ENCODE assay signal across 19 cellular contexts in genomic region chr11:9037046-9037780, GRCh38. TPM values are rescaled to one million over a fixed set of nuclear protein-coding genes. Genes with fewer than 3 reads are reported as not detected.
DNase-seq lines count a peak whose midpoint lies in the region; ATAC-seq, FAIRE-seq and TF ChIP-seq lines count a peak whose summit lies in the region.
"Had no signal": no experiment of that assay in that cellular context is flagged by ENCODE, and none has a peak within 500 bp of the region (broad histone marks: within the 10 kb centered on the region; RNA-seq: fewer than 3 reads in every experiment).

No MANE protein-coding gene starts in this region.

- no TSS peak for BruUV-seq in IMR-90 (replicated peaks; lab: Mats Ljungman, UMichigan)

- H4K91ac ChIP-seq in IMR-90 (ENCODE audit: insufficient read depth, low read depth, low read length) = no peak overlapping the region
- H4K91ac ChIP-seq in H1 (replicated peaks; ENCODE audit: insufficient read length, low read length) = peak overlapping the region; percentile 12

- no peaks in the 10 kb centered on the region for H3K4me1 Mint-ChIP-seq in activated CD4-positive, alpha-beta memory T cell treated with anti-CD3 and anti-CD28 coated beads, Interleukin-2, amount 10 ng/mL, durations not matched to agents 7 days and 5 days
- H3K4me1 Mint-ChIP-seq in stimulated activated naive B cell treated with anti-CD40 and anti-IgM and Interleukin-4, amounts not matched to agents 10 μg/mL and 1 μg/mL and 100 μg/mL, for 72 hours = peaks cover 2 to 9% of the 10 kb centered on the region in 2 donors
- H3K4me1 Mint-ChIP-seq in chondrocyte (ENCODE audit: low read depth) = no peaks in the 10 kb centered on the region
- peaks cover 2% of the 10 kb centered on the region for H3K4me1 Mint-ChIP-seq in T-helper 17 cell

- no peak overlapping the region for H2AFZ ChIP-seq in IMR-90 (replicated peaks; ENCODE audit: low read length, poor library complexity)
- peak overlapping the region; percentile 76; the same call in 1 of the 2 replicates for H2AFZ ChIP-seq in H1 (ENCODE audit: low read length)
- peak overlapping the region; percentile 51 for H2AFZ ChIP-seq in neuron (ENCODE audit: low read depth, low read length)

- H3K14ac ChIP-seq in IMR-90 (replicated peaks; ENCODE audit: low read depth, low read length) = no peak overlapping the region
- H3K14ac ChIP-seq in H1 (ENCODE audit: insufficient read length) = no peak overlapping the region

- no peak for ATAC-seq in IMR-90 (ENCODE audit: low read depth)
- no peak for ATAC-seq in stimulated activated naive B cell treated with anti-CD40 and anti-IgM and Interleukin-4, amounts not matched to agents 10 μg/mL and 1 μg/mL and 100 μg/mL, for 72 hours (replicated peaks)
- no peak for ATAC-seq in T-helper 17 cell
- ATAC-seq: A549, PC-3 had no signal

- peak; percentile 7 for FAIRE-seq in H1 (lab: Jason Lieb, UNC)
- FAIRE-seq: A549, GM12892 had no signal

- H4K20me1 ChIP-seq in IMR-90 (ENCODE audit: insufficient read depth, low read length) (no peaks in the 10 kb centered on the region), H1 (replicated peaks in 1 of 2; ENCODE audit: control insufficient read depth in 1 of 2, insufficient read depth in 2 of 2, low read length in 2 of 2) (no peaks in the 10 kb centered on the region)
- H4K20me1 ChIP-seq: BLaER1 treated with 17β-estradiol and CSF1 and Interleukin-3, amounts not matched to agents 10 nM and 100 nM had no signal

- TF ChIP-seq CTCF in IMR-90 (conservative IDR thresholded peaks at IDR 0.05; ENCODE audit: low read depth, low read length) = no peak
- TF ChIP-seq CTCF in H1 (IDR thresholded peaks at IDR 0.05; ENCODE audit: control extremely low read depth in 1 of 3, insufficient read depth in 1 of 3, low read depth in 1 of 3, low read length in 3 of 3) = no peak
- no peak for TF ChIP-seq CTCF in chondrocyte (IDR thresholded peaks at IDR 0.05)

- H2BK12ac ChIP-seq in H1 (ENCODE audit: low read depth, low read length) = no peak overlapping the region

- DNase-seq in ELF-1 (ENCODE audit: low read depth, low spot score) = peak; percentile 36
- DNase-seq in IMR-90 = no peak
- DNase-seq in H1 (ENCODE audit: low read depth in 1 of 2, low spot score in 2 of 2) = no peak
- no peak for DNase-seq in activated CD4-positive, alpha-beta memory T cell treated with anti-CD3 and anti-CD28 coated beads, Interleukin-2, amount 10 ng/mL, durations not matched to agents 7 days and 5 days
- no peak for DNase-seq in stimulated activated naive B cell treated with anti-CD40 and anti-IgM and Interleukin-4, amounts not matched to agents 10 μg/mL and 1 μg/mL and 100 μg/mL, for 72 hours
- no peak for DNase-seq in chondrocyte (ENCODE audit: low spot score)
- no peak for DNase-seq in T-helper 17 cell
- DNase-seq: Kasumi-1, MM.1S, NCI-H1092 treated with DMSO at 0.1 percent for 48 hours, NCI-H446 treated with DMSO at 0.1 percent for 48 hours, PC-3 had no signal

- no peak overlapping the region for H2BK120ac ChIP-seq in IMR-90 (ENCODE audit: low read depth, low read length)
- no peak overlapping the region for H2BK120ac ChIP-seq in H1 (replicated peaks; ENCODE audit: low read depth, low read length)

- no peaks in the 10 kb centered on the region for H3K23me2 ChIP-seq in H1 (ENCODE audit: low read depth, low read length)

- H3K27me3 ChIP-seq in IMR-90 (ENCODE audit: control insufficient read depth, insufficient read depth, low read length) (peaks cover 3% of the 10 kb centered on the region; the same call in 1 of the 2 replicates), H1 (replicated peaks in 1 of 4; ENCODE audit: control insufficient read depth in 3 of 4, extremely low read depth in 1 of 4, insufficient read depth in 3 of 4, low read length in 3 of 4) (no peaks in the 10 kb centered on the region), neuron (ENCODE audit: insufficient read depth, low read length) (no peaks in the 10 kb centered on the region)
- H3K27me3 ChIP-seq: BLaER1 treated with 17β-estradiol and CSF1 and Interleukin-3, amounts not matched to agents 10 nM and 100 nM; SJSA1 had no signal

- no peak overlapping the region for H2BK5ac ChIP-seq in IMR-90 (ENCODE audit: low read depth, low read length, poor library complexity, severe bottlenecking)
- H2BK5ac ChIP-seq in H1 (ENCODE audit: low read depth, low read length) = no peak overlapping the region

- H3K56ac ChIP-seq in IMR-90 (ENCODE audit: extremely low read depth, insufficient read depth, low read length) (no peak overlapping the region), H1 (replicated peaks; ENCODE audit: insufficient read length, low read depth, low read length) (no peak overlapping the region)

- H3K79me1 ChIP-seq in IMR-90 (ENCODE audit: low read depth in 1 of 2, low read length in 2 of 2) (no peaks in the 10 kb centered on the region; a peak in 1 of 4 replicates), H1 (ENCODE audit: low read depth, low read length) (no peaks in the 10 kb centered on the region)

- H3K27ac Mint-ChIP-seq in activated CD4-positive, alpha-beta memory T cell treated with anti-CD3 and anti-CD28 coated beads, Interleukin-2, amount 10 ng/mL, durations not matched to agents 7 days and 5 days = no peak overlapping the region
- no peak overlapping the region for H3K27ac Mint-ChIP-seq in stimulated activated naive B cell treated with anti-CD40 and anti-IgM and Interleukin-4, amounts not matched to agents 10 μg/mL and 1 μg/mL and 100 μg/mL, for 72 hours
- H3K27ac Mint-ChIP-seq in chondrocyte (ENCODE audit: unreplicated experiment) (no peak overlapping the region), T-helper 17 cell (no peak overlapping the region)
- H3K27ac Mint-ChIP-seq: IgD-negative memory B cell had no signal

- no peak overlapping the region for H4K5ac ChIP-seq in IMR-90 (ENCODE audit: low read depth, low read length)
- no peak overlapping the region for H4K5ac ChIP-seq in H1 (ENCODE audit: insufficient read length, low read depth, low read length)

- CTCF ChIA-PET in IMR-90 (lab: Yijun Ruan, JAX) = interaction anchor here (1.0 to 1.1 kb wide), 2 partner anchors 10 to 22 kb away, joined by 3 read pairs; no protein-coding TSS in a partner anchor
- CTCF ChIA-PET in H1 (lab: Charles Lee; ENCODE audit: partially characterized antibody) = interaction anchor here (0.6 to 5.4 kb wide), 13 partner anchors 10 to 101 kb away, joined by 3 to 22 read pairs (median 3); partner anchors contain the start of gene NRIP3
- CTCF ChIA-PET in activated CD4-positive, alpha-beta memory T cell treated with anti-CD3 and anti-CD28 coated beads, Interleukin-2, amount 10 ng/mL, durations not matched to agents 7 days and 5 days (lab: Charles Lee) = interaction anchor here (1.0 kb wide), 1 partner anchor 22 kb away, joined by 3 read pairs; no protein-coding TSS in a partner anchor

- H3K27me3 Mint-ChIP-seq in activated CD4-positive, alpha-beta memory T cell treated with anti-CD3 and anti-CD28 coated beads, Interleukin-2, amount 10 ng/mL, durations not matched to agents 7 days and 5 days = peaks cover 17% of the 10 kb centered on the region
- H3K27me3 Mint-ChIP-seq in stimulated activated naive B cell treated with anti-CD40 and anti-IgM and Interleukin-4, amounts not matched to agents 10 μg/mL and 1 μg/mL and 100 μg/mL, for 72 hours = peaks cover 0 to 13% of the 10 kb centered on the region in 2 donors
- H3K27me3 Mint-ChIP-seq in chondrocyte (ENCODE audit: low read depth) = no peaks in the 10 kb centered on the region
- H3K27me3 Mint-ChIP-seq in T-helper 17 cell = no peaks in the 10 kb centered on the region

- TF ChIP-seq POLR2A in IMR-90 (IDR thresholded peaks at IDR 0.05; ENCODE audit: low read depth, low read length) (no peak), H1 (IDR thresholded peaks at IDR 0.05; ENCODE audit: control extremely low read depth in 1 of 2, low read depth in 2 of 2, low read length in 2 of 2) (no peak)

- H3K4me2 ChIP-seq in IMR-90 (ENCODE audit: low read depth, low read length) (no peak overlapping the region), H1 (ENCODE audit: insufficient read depth in 1 of 2, low read depth in 2 of 2, low read length in 2 of 2) (peak overlapping the region in 1 of 2 experiments; percentile 9; a peak in 2 of 4 replicates)
- H3K4me2 ChIP-seq: A549 had no signal

- H3K4me3 Mint-ChIP-seq in activated CD4-positive, alpha-beta memory T cell treated with anti-CD3 and anti-CD28 coated beads, Interleukin-2, amount 10 ng/mL, durations not matched to agents 7 days and 5 days = no peak overlapping the region
- no peak overlapping the region for H3K4me3 Mint-ChIP-seq in stimulated activated naive B cell treated with anti-CD40 and anti-IgM and Interleukin-4, amounts not matched to agents 10 μg/mL and 1 μg/mL and 100 μg/mL, for 72 hours
- H3K4me3 Mint-ChIP-seq in chondrocyte (ENCODE audit: unreplicated experiment) = no peak overlapping the region
- no peak overlapping the region for H3K4me3 Mint-ChIP-seq in T-helper 17 cell
- H3K4me3 Mint-ChIP-seq: IgD-negative memory B cell had no signal

- H3K23ac ChIP-seq in IMR-90 (ENCODE audit: low read depth, low read length) = 0 out of 2 replicates have a peak overlapping the region, but pooled peaks have one; percentile 2
- no peak overlapping the region for H3K23ac ChIP-seq in H1 (ENCODE audit: insufficient read length)

- dilution Hi-C loops in IMR-90 (cut with HindIII; ENCODE audit: low sequenced_read_pairs, unreplicated experiment) = no loop called here

- no peak for TF ChIP-seq EP300 in H1 (IDR thresholded peaks at IDR 0.05; ENCODE audit: borderline replicate concordance in 1 of 2, low read depth in 2 of 2, low read length in 2 of 2)

- no peak for TF ChIP-seq RAD21 in IMR-90 (IDR thresholded peaks at IDR 0.05; ENCODE audit: low read length)
- no peak for TF ChIP-seq RAD21 in H1 (IDR thresholded peaks at IDR 0.05 in 1 of 2, conservative IDR thresholded peaks at IDR 0.05 in 1 of 2; ENCODE audit: low read depth in 2 of 2, low read length in 2 of 2)

- H3K4ac ChIP-seq in IMR-90 (ENCODE audit: low read depth, low read length) (no peak overlapping the region), H1 (replicated peaks; ENCODE audit: insufficient read length, low read depth, low read length) (no peak overlapping the region)

- H3K9ac ChIP-seq in IMR-90 (ENCODE audit: low read depth, low read length) (no peak overlapping the region), H1 (replicated peaks in 1 of 4; ENCODE audit: extremely low read depth in 1 of 4, low read depth in 3 of 4, low read length in 3 of 4) (no peak overlapping the region)
- H3K9ac ChIP-seq: BLaER1 treated with 17β-estradiol and CSF1 and Interleukin-3, amounts not matched to agents 10 nM and 100 nM had no signal

- no peak overlapping the region for H4K8ac ChIP-seq in IMR-90 (ENCODE audit: low read depth in 2 of 2, low read length in 2 of 2)
- no peak overlapping the region for H4K8ac ChIP-seq in H1 (ENCODE audit: extremely low read depth, insufficient read depth, low read length)

- in situ Hi-C loops in IMR-90 (cut with MboI; ENCODE audit: low sequenced_read_pairs) = no loop called here

- intact Hi-C loops in IMR-90 (cut with micrococcal nuclease) = no loop called here

- no peak overlapping the region for H3K27ac ChIP-seq in IMR-90 (ENCODE audit: insufficient read depth, low read length)
- 0 out of 2 replicates have a peak overlapping the region, but pooled peaks have one; percentile 7 for H3K27ac ChIP-seq in H1 (ENCODE audit: low read depth, low read length)
- H3K27ac ChIP-seq: A549, RWPE1, SJSA1 had no signal

- H3K4me1 ChIP-seq in IMR-90 (ENCODE audit: control insufficient read depth, insufficient read depth, low read length) (no peaks in the 10 kb centered on the region), H1 (replicated peaks in 1 of 4; ENCODE audit: control insufficient read depth in 3 of 4, insufficient read depth in 4 of 4, low read length in 3 of 4) (peaks cover 0 to 8% (median 2%) of the 10 kb centered on the region in 4 experiments; a peak in 3 of 7 replicates), neuron (ENCODE audit: insufficient read depth, low read length) (peaks cover 27% of the 10 kb centered on the region)
- H3K4me1 ChIP-seq: A549, SJSA1 had no signal

- 79% methylated on average over 3 of the region's 7 CpGs; no CpG with 5 or more reads in 1 of the 2 experiments for WGBS in IMR-90 (ENCODE audit: extremely low coverage in 2 of 2, insufficient read length in 1 of 2), 2 experiments
- 51% methylated on average over 7 of the region's 7 CpGs; no CpG with 5 or more reads in 1 of the 2 experiments for WGBS in H1 (ENCODE audit: extremely low coverage in 1 of 2, insufficient coverage in 1 of 2, insufficient read length in 1 of 2, insufficient replicate concordance in 2 of 2, low coverage in 1 of 2, low lambda C conversion rate in 2 of 2, missing lambda C conversion rate in 1 of 2), 2 experiments

- H3K79me2 ChIP-seq in H1 (ENCODE audit: control insufficient read depth in 1 of 2, insufficient read depth in 2 of 2, low read length in 2 of 2) = no peaks in the 10 kb centered on the region

- H2AK5ac ChIP-seq in IMR-90 (ENCODE audit: low read depth, low read length) = no peak overlapping the region
- no peak overlapping the region for H2AK5ac ChIP-seq in H1 (ENCODE audit: low read depth, low read length)

- H3K18ac ChIP-seq in IMR-90 (ENCODE audit: low read depth, low read length) (no peak overlapping the region), H1 (ENCODE audit: extremely low read depth, low read length) (no peak overlapping the region)

- POLR2A ChIA-PET in IMR-90 (lab: Charles Lee; ENCODE audit: unreplicated experiment) = no interaction called here
- POLR2A ChIA-PET in H1 (lab: Charles Lee; ENCODE audit: partially characterized antibody) = interaction anchor here (0.8 to 1.5 kb wide), 2 partner anchors 10 to 12 kb away, joined by 3 read pairs; no protein-coding TSS in a partner anchor
- POLR2A ChIA-PET in activated CD4-positive, alpha-beta memory T cell treated with anti-CD3 and anti-CD28 coated beads, Interleukin-2, amount 10 ng/mL, durations not matched to agents 7 days and 5 days (lab: Charles Lee) = no interaction called here

- H3K9me3 Mint-ChIP-seq in activated CD4-positive, alpha-beta memory T cell treated with anti-CD3 and anti-CD28 coated beads, Interleukin-2, amount 10 ng/mL, durations not matched to agents 7 days and 5 days = no peaks in the 10 kb centered on the region
- H3K9me3 Mint-ChIP-seq in stimulated activated naive B cell treated with anti-CD40 and anti-IgM and Interleukin-4, amounts not matched to agents 10 μg/mL and 1 μg/mL and 100 μg/mL, for 72 hours = no peaks in the 10 kb centered on the region
- H3K9me3 Mint-ChIP-seq in chondrocyte (ENCODE audit: low read depth) = no peaks in the 10 kb centered on the region
- H3K9me3 Mint-ChIP-seq: IgD-negative memory B cell had no signal

- H2AK9ac ChIP-seq in IMR-90 (replicated peaks; ENCODE audit: low read depth, low read length, poor library complexity) = no peak overlapping the region

- H3K36me3 ChIP-seq in IMR-90 (ENCODE audit: control insufficient read depth, insufficient read depth, low read length) = no peaks in the 10 kb centered on the region
- no peaks in the 10 kb centered on the region for H3K36me3 ChIP-seq in H1 (ENCODE audit: control insufficient read depth in 2 of 4, insufficient read depth in 4 of 4, low read length in 3 of 4)
- H3K36me3 ChIP-seq in neuron (ENCODE audit: insufficient read depth, low read length) = no peaks in the 10 kb centered on the region
- H3K36me3 ChIP-seq: BLaER1 treated with 17β-estradiol and CSF1 and Interleukin-3, amounts not matched to agents 10 nM and 100 nM; SJSA1 had no signal

- H3K36me3 Mint-ChIP-seq in activated CD4-positive, alpha-beta memory T cell treated with anti-CD3 and anti-CD28 coated beads, Interleukin-2, amount 10 ng/mL, durations not matched to agents 7 days and 5 days (ENCODE audit: low read depth) = no peaks in the 10 kb centered on the region
- H3K36me3 Mint-ChIP-seq in stimulated activated naive B cell treated with anti-CD40 and anti-IgM and Interleukin-4, amounts not matched to agents 10 μg/mL and 1 μg/mL and 100 μg/mL, for 72 hours = no peaks in the 10 kb centered on the region
- H3K36me3 Mint-ChIP-seq in chondrocyte (ENCODE audit: low read depth) = peaks cover 4% of the 10 kb centered on the region
- no peaks in the 10 kb centered on the region for H3K36me3 Mint-ChIP-seq in T-helper 17 cell (ENCODE audit: low read depth)
- H3K36me3 Mint-ChIP-seq: IgD-negative memory B cell had no signal

- H2BK20ac ChIP-seq in IMR-90 (ENCODE audit: low read depth, low read length) = no peak overlapping the region
- H2BK20ac ChIP-seq in H1 (ENCODE audit: low read length) = no peak overlapping the region; the same call in 1 of the 2 replicates

- H3K9me1 ChIP-seq in IMR-90 (ENCODE audit: insufficient read depth, low read length) = no peaks in the 10 kb centered on the region; the same call in 1 of the 2 replicates

- H2BK15ac ChIP-seq in IMR-90 (ENCODE audit: low read depth, low read length) (no peak overlapping the region), H1 (ENCODE audit: low read length) (no peak overlapping the region)

- H3K4me3 ChIP-seq in IMR-90 (ENCODE audit: insufficient read depth, low read depth, low read length) (no peak overlapping the region), H1 (ENCODE audit: extremely low read depth in 1 of 4, insufficient read depth in 2 of 4, low read depth in 3 of 4, low read length in 4 of 4) (no peak overlapping the region), neuron (ENCODE audit: low read length) (no peak overlapping the region)
- H3K4me3 ChIP-seq: A549; BLaER1 treated with 17β-estradiol and CSF1 and Interleukin-3, amounts not matched to agents 10 nM and 100 nM; SJSA1 had no signal

- H3K9me3 ChIP-seq in IMR-90 (ENCODE audit: control insufficient read depth, insufficient read depth, low read length) = no peaks in the 10 kb centered on the region
- no peaks in the 10 kb centered on the region for H3K9me3 ChIP-seq in H1 (ENCODE audit: insufficient read depth in 2 of 2, low read depth in 1 of 2, low read length in 1 of 2)
- peaks cover 16% of the 10 kb centered on the region for H3K9me3 ChIP-seq in neuron (ENCODE audit: low read length)
- H3K9me3 ChIP-seq in T-helper 17 cell (ENCODE audit: control insufficient read depth, low read length, poor library complexity, severe bottlenecking) = no peaks in the 10 kb centered on the region
- H3K9me3 ChIP-seq: SJSA1 had no signal

RNA-seq across cellular contexts. Expression of gene NRIP3, which starts 33.4 kb away (rescaled TPM):
- 43.6 and 46.4 TPM in 2 replicates for total RNA-seq in IMR-90 (2012; rRNA removed)
- polyA plus RNA-seq in IMR-90 (2012; rRNA removed) = 9.8 and 11.5 TPM in 2 replicates
- 4.5 and 5.7 TPM in 2 replicates for polyA plus RNA-seq in IMR-90 (2012; cell fraction: cytosol; rRNA removed)
- 5.0 and 13.6 TPM in 2 replicates for polyA plus RNA-seq in IMR-90 (2012; cell fraction: nucleus; rRNA removed; ENCODE audit: low replicate concordance)
- total RNA-seq in H1 (2021; fragmentation: NEBNext Ultra II Directional; extraction: Animal tissue kit (Norgen Biotek cat#: 25700)) = 7.1 and 7.8 TPM in 2 replicates
- 2.4 and 3.9 TPM in 2 replicates for polyA plus RNA-seq in H1 (2011; rRNA removed)
- 3.6 TPM for polyA plus RNA-seq in H1 (2011; cell fraction: cytosol; rRNA removed)
- polyA plus RNA-seq in H1 (2011; cell fraction: nucleus; rRNA removed) = 2.2 TPM
- polyA plus RNA-seq in H1 (2012, experiment 1 of 2) = 3.5 to 4.2 TPM (median 4.0 TPM) in 4 replicates
- 2.3 TPM for polyA plus RNA-seq in H1 (2012, experiment 2 of 2)
- polyA plus RNA-seq in H1 (2013, experiment 1 of 2) = 4.9 TPM
- 4.9 TPM for polyA plus RNA-seq in H1 (2013, experiment 2 of 2)
- 9.2 and 10.0 TPM in 2 replicates for polyA minus RNA-seq in H1 (2011; rRNA and poly(A)+ RNA removed)
- polyA minus RNA-seq in H1 (2011; cell fraction: cytosol; rRNA and poly(A)+ RNA removed) = 6.5 TPM
- 4.4 TPM for polyA minus RNA-seq in H1 (2011; cell fraction: nucleus; rRNA and poly(A)+ RNA removed)
- 1 to 10 TPM; 1.9 to 2.4 TPM for total RNA-seq in activated CD4-positive, alpha-beta memory T cell treated with anti-CD3 and anti-CD28 coated beads, Interleukin-2, amount 10 ng/mL, durations not matched to agents 7 days and 5 days
- total RNA-seq in chondrocyte = 1.6 to 3.5 TPM (median 2.9 TPM) in 3 replicates
- 1 to 10 TPM; 3.8 to 4.4 TPM for total RNA-seq in T-helper 17 cell
- total RNA-seq: PC-3 had no signal
- polyA plus RNA-seq: IgD-negative memory B cell had no signal

RNA-seq across cellular contexts. Expression of gene SCUBE2, which starts 54.2 kb away (rescaled TPM):
- total RNA-seq in IMR-90 (2012; rRNA removed) (0.56 and 0.72 TPM in 2 replicates), chondrocyte (2.0 to 5.0 TPM (median 4.6 TPM) in 3 replicates), T-helper 17 cell (under 1 TPM in 1 of 2 donors, not detected in 1; 0.10 TPM)
- polyA plus RNA-seq in IMR-90 (2012; rRNA removed) (0.43 and 0.53 TPM in 2 replicates), H1 (2011; rRNA removed) (0.29 and 1.1 TPM in 2 replicates)
- 0.36 and 0.65 TPM in 2 replicates for polyA plus RNA-seq in IMR-90 (2012; cell fraction: cytosol; rRNA removed)
- polyA plus RNA-seq in IMR-90 (2012; cell fraction: nucleus; rRNA removed; ENCODE audit: low replicate concordance) = 0.95 and 2.0 TPM in 2 replicates
- total RNA-seq in H1 (2021; fragmentation: NEBNext Ultra II Directional; extraction: Animal tissue kit (Norgen Biotek cat#: 25700)) = 0.42 and 1.2 TPM in 2 replicates
- 0.63 TPM for polyA plus RNA-seq in H1 (2011; cell fraction: cytosol; rRNA removed)
- polyA plus RNA-seq in H1 (2011; cell fraction: nucleus; rRNA removed) = 0.90 TPM
- 1.1 to 2.0 TPM (median 1.8 TPM) in 4 replicates for polyA plus RNA-seq in H1 (2012, experiment 1 of 2)
- polyA plus RNA-seq in H1 (2012, experiment 2 of 2) = 0.26 TPM
- polyA plus RNA-seq in H1 (2013, experiment 1 of 2) = 0.61 TPM
- polyA plus RNA-seq in H1 (2013, experiment 2 of 2) = 0.31 TPM
- 0.50 and 2.0 TPM in 2 replicates for polyA minus RNA-seq in H1 (2011; rRNA and poly(A)+ RNA removed)
- not detected for polyA minus RNA-seq in H1 (2011; cell fraction: cytosol; rRNA and poly(A)+ RNA removed)
- 0.20 TPM for polyA minus RNA-seq in H1 (2011; cell fraction: nucleus; rRNA and poly(A)+ RNA removed)
- total RNA-seq in activated CD4-positive, alpha-beta memory T cell treated with anti-CD3 and anti-CD28 coated beads, Interleukin-2, amount 10 ng/mL, durations not matched to agents 7 days and 5 days = not detected
- total RNA-seq: SJSA1 had no signal
- polyA plus RNA-seq: IgD-negative memory B cell had no signal
